In genomic region chr5:69230181-69230580, GRCh38 we compare ENCODE assay signal across 25 cellular contexts. TPM values are rescaled to one million over a fixed set of nuclear protein-coding genes. Genes with fewer than 3 reads are reported as not detected.
DNase-seq lines count a peak whose midpoint lies in the region; ATAC-seq and TF ChIP-seq lines count a peak whose summit lies in the region.
"Had no signal": no experiment of that assay in that cellular context is flagged by ENCODE, and none has a peak within 500 bp of the region (broad histone marks: within the 10 kb centered on the region; RNA-seq: fewer than 3 reads in every experiment).

No MANE protein-coding gene starts in this region.

- H3K27me3 Mint-ChIP-seq in activated T-cell treated with anti-CD3 and anti-CD28 coated beads, Interleukin-2, amount 50 U/mL, for 24 hours = no peaks in the 10 kb centered on the region
- no peaks in the 10 kb centered on the region for H3K27me3 Mint-ChIP-seq in activated T-cell treated with anti-CD3 and anti-CD28 coated beads, Interleukin-2, amount 50 U/mL, for 72 hours (ENCODE audit: low read depth)
- H3K27me3 Mint-ChIP-seq in T-cell = no peaks in the 10 kb centered on the region
- H3K27me3 Mint-ChIP-seq: CD4-positive, CD25-positive, alpha-beta regulatory T cell had no signal

- no peak overlapping the region for H3K4me3 ChIP-seq in epithelial cell of esophagus (ENCODE audit: low read length)
- no peak overlapping the region for H3K4me3 ChIP-seq in tibial nerve
- H3K4me3 ChIP-seq: BLaER1, GM12878 had no signal

- TF ChIP-seq CTCF in epithelial cell of esophagus (IDR thresholded peaks at IDR 0.05; ENCODE audit: insufficient read depth, low read depth, low read length, missing control alignments) (no peak), tibial nerve (IDR thresholded peaks at IDR 0.05) (no peak)

- ATAC-seq in activated T-cell treated with anti-CD3 and anti-CD28 coated beads, Interleukin-2, amount 50 U/mL, for 72 hours (replicated peaks in 1 of 2) = no peak
- ATAC-seq in left lobe of liver (peak; percentile 10), HG02852 (IDR thresholded peaks at IDR 0.05; ENCODE audit: unreplicated experiment) (no peak), T-cell (replicated peaks in 1 of 4) (no peak)
- ATAC-seq: GM12878, Panc1 had no signal

- peaks cover 37% of the 10 kb centered on the region for H3K36me3 Mint-ChIP-seq in activated T-cell treated with anti-CD3 and anti-CD28 coated beads, Interleukin-2, amount 50 U/mL, for 24 hours (ENCODE audit: low read depth)
- peaks cover 0 to 5% of the 10 kb centered on the region in 2 donors for H3K36me3 Mint-ChIP-seq in activated T-cell treated with anti-CD3 and anti-CD28 coated beads, Interleukin-2, amount 50 U/mL, for 72 hours (ENCODE audit: insufficient read depth in 2 of 2)
- peaks cover 17% of the 10 kb centered on the region for H3K36me3 Mint-ChIP-seq in T-cell

- H3K27ac ChIP-seq in tibial nerve = no peak overlapping the region
- H3K27ac ChIP-seq: BLaER1, RWPE1 had no signal

- 88 to 100% methylated on average over 2 of the region's 2 CpGs for WGBS in tibial nerve, 2 donors

- TF ChIP-seq EP300 in tibial nerve (IDR thresholded peaks at IDR 0.05) = no peak

- H3K36me3 ChIP-seq in tibial nerve = peaks cover 0 to 57% (median 4%) of the 10 kb centered on the region in 3 donors

- H3K4me1 ChIP-seq in tibial nerve = peaks cover 0 to 6% (median 0%) of the 10 kb centered on the region in 4 donors

- no peak for TF ChIP-seq POLR2A in tibial nerve (IDR thresholded peaks at IDR 0.05)

- no peaks in the 10 kb centered on the region for H3K9me3 Mint-ChIP-seq in activated T-cell treated with anti-CD3 and anti-CD28 coated beads, Interleukin-2, amount 50 U/mL, for 24 hours
- no peaks in the 10 kb centered on the region for H3K9me3 Mint-ChIP-seq in activated T-cell treated with anti-CD3 and anti-CD28 coated beads, Interleukin-2, amount 50 U/mL, for 72 hours
- H3K9me3 Mint-ChIP-seq in T-cell = no peaks in the 10 kb centered on the region
- H3K9me3 Mint-ChIP-seq: CD4-positive, CD25-positive, alpha-beta regulatory T cell had no signal

- CTCF ChIA-PET in T-cell (lab: Charles Lee) = no interaction called here

- POLR2A ChIA-PET in T-cell (lab: Charles Lee) = no interaction called here

- peaks cover 7% of the 10 kb centered on the region for H3K4me1 Mint-ChIP-seq in activated T-cell treated with anti-CD3 and anti-CD28 coated beads, Interleukin-2, amount 50 U/mL, for 24 hours (ENCODE audit: low read depth)
- H3K4me1 Mint-ChIP-seq in activated T-cell treated with anti-CD3 and anti-CD28 coated beads, Interleukin-2, amount 50 U/mL, for 72 hours (ENCODE audit: low read depth) = peaks cover 10% of the 10 kb centered on the region
- peaks cover 0 to 8% (median 3%) of the 10 kb centered on the region in 3 donors for H3K4me1 Mint-ChIP-seq in T-cell

- H3K27me3 ChIP-seq in tibial nerve = no peaks in the 10 kb centered on the region
- H3K27me3 ChIP-seq: BLaER1 had no signal

- no peak for DNase-seq in activated T-cell treated with anti-CD3 and anti-CD28 coated beads, Interleukin-2, amount 50 U/mL, for 24 hours
- DNase-seq in activated T-cell treated with anti-CD3 and anti-CD28 coated beads, Interleukin-2, amount 50 U/mL, for 72 hours = no peak
- DNase-seq in epithelial cell of esophagus (ENCODE audit: low read depth) = peak; percentile 63
- DNase-seq in left lobe of liver (ENCODE audit: low spot score) = no peak
- peak; percentile 57 for DNase-seq in renal cortical epithelial cell (ENCODE audit: low read depth)
- no peak for DNase-seq in tibial nerve (ENCODE audit: low spot score in 2 of 2)
- DNase-seq in T-cell = no peak
- DNase-seq: CD4-positive, CD25-positive, alpha-beta regulatory T cell; DMS79; EL; GDM1; HCEC 1CT; NCI-H1092; NCI-H1417 treated with DMSO at 0.1 percent for 48 hours; NCI-H1694 treated with DMSO at 0.1 percent for 48 hours; NCI-H2081; NCI-H226; NCI-H510A; NCI-H69; SHP77 treated with DMSO at 0.1 percent for 48 hours had no signal

- peak overlapping the region; percentile 10 for H3K27ac Mint-ChIP-seq in activated T-cell treated with anti-CD3 and anti-CD28 coated beads, Interleukin-2, amount 50 U/mL, for 24 hours
- H3K27ac Mint-ChIP-seq in activated T-cell treated with anti-CD3 and anti-CD28 coated beads, Interleukin-2, amount 50 U/mL, for 72 hours = no peak overlapping the region
- no peak overlapping the region for H3K27ac Mint-ChIP-seq in T-cell
- H3K27ac Mint-ChIP-seq: CD4-positive, CD25-positive, alpha-beta regulatory T cell had no signal

- no peak overlapping the region for H3K4me3 Mint-ChIP-seq in activated T-cell treated with anti-CD3 and anti-CD28 coated beads, Interleukin-2, amount 50 U/mL, for 24 hours
- no peak overlapping the region for H3K4me3 Mint-ChIP-seq in activated T-cell treated with anti-CD3 and anti-CD28 coated beads, Interleukin-2, amount 50 U/mL, for 72 hours
- H3K4me3 Mint-ChIP-seq in T-cell = no peak overlapping the region
- H3K4me3 Mint-ChIP-seq: CD4-positive, CD25-positive, alpha-beta regulatory T cell had no signal

- no peaks in the 10 kb centered on the region for H3K9me3 ChIP-seq in tibial nerve
- H3K9me3 ChIP-seq: BLaER1 had no signal

RNA-seq across cellular contexts. Expression of gene CDK7, which starts 4.5 kb away (rescaled TPM):
- 10 to 100 TPM; 52.2 to 67.3 TPM for total RNA-seq in activated T-cell treated with anti-CD3 and anti-CD28 coated beads, Interleukin-2, amount 50 U/mL, for 72 hours
- total RNA-seq in left lobe of liver = 7.6 TPM
- 59.7 and 75.5 TPM in 2 replicates for total RNA-seq in renal cortical epithelial cell
- total RNA-seq in tibial nerve = 10 to 100 TPM in 2 of 4 donors, 1 to 10 TPM in 2; 5.2 to 13.8 (median 11.2) TPM
- total RNA-seq in T-cell = 10 to 100 TPM; 21.4 to 26.5 (median 22.0) TPM

RNA-seq across cellular contexts. Expression of gene CENPH, which starts 40.8 kb away (rescaled TPM):
- total RNA-seq in activated T-cell treated with anti-CD3 and anti-CD28 coated beads, Interleukin-2, amount 50 U/mL, for 72 hours = 10 to 100 TPM; 47.3 to 49.6 TPM
- 0.53 TPM for total RNA-seq in left lobe of liver
- 1.4 and 12.2 TPM in 2 replicates for total RNA-seq in renal cortical epithelial cell
- 1 to 10 TPM; 1.3 to 6.3 (median 4.1) TPM for total RNA-seq in tibial nerve
- total RNA-seq in T-cell = 1 to 10 TPM; 4.1 to 8.4 (median 6.5) TPM

Comparison
In these comparisons a context has a peak if more than half of its experiments do, and no peak if none do; other contexts are left out.
1. DNase-seq: peak in epithelial cell of esophagus (single experiment) and renal cortical epithelial cell (single experiment); none in activated T-cell treated with anti-CD3 and anti-CD28 coated beads, Interleukin-2, amount 50 U/mL, for 24 hours (single experiment), activated T-cell treated with anti-CD3 and anti-CD28 coated beads, Interleukin-2, amount 50 U/mL, for 72 hours (0 of 2), left lobe of liver (single experiment), tibial nerve (0 of 2) and T-cell (0 of 34).